ENCODE assay signal across 9 cellular contexts in the genomic region with DNA sequence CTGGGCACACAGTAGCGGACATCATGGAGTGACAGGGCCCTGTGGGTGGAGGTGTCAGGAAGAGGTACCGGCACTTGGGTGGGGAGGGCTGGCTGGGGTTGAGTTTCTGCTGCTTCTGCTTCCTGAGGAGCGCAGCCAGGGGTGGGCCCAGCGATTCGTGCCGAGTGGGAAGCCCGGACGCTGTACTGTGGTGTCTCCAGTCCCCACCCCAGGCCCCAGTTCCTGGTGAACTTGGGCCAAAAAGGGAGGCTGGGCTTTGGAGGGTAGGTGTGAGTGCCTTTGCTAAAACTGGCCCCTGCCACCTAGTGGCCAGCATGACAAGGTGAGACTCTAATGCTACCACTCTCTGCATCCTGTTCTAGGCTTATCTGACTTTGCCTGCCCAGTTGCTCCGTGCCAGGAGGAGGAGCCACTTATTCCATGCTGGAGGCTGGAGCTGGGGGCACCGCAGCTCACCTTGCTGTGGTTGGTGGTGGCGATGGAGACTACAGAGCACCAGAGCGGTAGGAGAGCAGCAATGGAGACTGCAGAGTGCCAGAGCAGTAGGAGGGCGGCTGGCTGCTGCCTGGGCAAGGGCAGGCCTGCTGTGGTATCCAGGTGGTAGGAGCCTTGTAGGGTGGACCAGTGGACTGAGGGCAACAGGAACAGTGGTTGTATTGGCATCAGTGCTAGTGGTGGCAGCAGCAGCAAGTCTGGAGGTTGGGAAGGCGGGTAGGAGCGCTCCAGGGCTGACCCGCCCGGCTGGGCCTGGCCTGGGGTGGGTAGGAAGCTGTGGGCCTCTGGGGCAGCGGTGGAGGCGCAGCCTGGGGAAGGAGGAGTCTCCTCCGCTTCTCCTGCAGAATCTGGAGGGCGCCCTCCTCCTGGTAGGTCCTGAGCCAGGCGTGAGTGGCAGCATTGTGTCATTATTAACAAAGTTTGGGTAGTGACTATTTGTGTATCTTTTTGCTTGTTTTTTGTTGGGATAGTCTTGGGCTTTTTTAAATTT. TPM values are rescaled to one million over a fixed set of nuclear protein-coding genes. Genes with fewer than 3 reads are reported as not detected.
A peak's percentile ranks its signal among the peaks of the same experiment; 100 is the strongest.
DNase-seq lines count a peak whose midpoint lies in the region; ATAC-seq and FAIRE-seq lines count a peak whose summit lies in the region.
"Had no signal": no experiment of that assay in that cellular context is flagged by ENCODE, and none has a peak within 500 bp of the region (broad histone marks: within the 10 kb centered on the region; RNA-seq: fewer than 3 reads in every experiment).

No MANE protein-coding gene starts in this region.

- DNase-seq in CD1c-positive myeloid dendritic cell (ENCODE audit: extremely low spot score), result peak; percentile 66
- DNase-seq in H7, result peak; percentile 70
- peak; percentile 14 for DNase-seq in RCC 7860 (ENCODE audit: low spot score)
- DNase-seq in T47D (ENCODE audit: low read depth in 1 of 2, low spot score in 1 of 2), result peak; percentile 23 to 65
- DNase-seq in memory B cell (ENCODE audit: low spot score in 2 of 2), result peak in 1 of 2 donors; percentile 18
- no peak for DNase-seq in occipital lobe (lab: John Stamatoyannopoulos, UW)
- DNase-seq in mesenteric fat pad (ENCODE audit: low spot score), result no peak

- no peaks in the 10 kb centered on the region for H3K36me3 Mint-ChIP-seq in memory B cell

- in situ Hi-C loops in T47D (cut with HindIII; ENCODE audit: low pct_unique_long_range_greater_than_20kb, low sequenced_read_pairs), result no loop called here

- no peak overlapping the region for H3K4me3 ChIP-seq in H7 (ENCODE audit: insufficient read depth, low read depth, low read length)

- H3K9me3 Mint-ChIP-seq in memory B cell, result no peaks in the 10 kb centered on the region

- no peaks in the 10 kb centered on the region for H3K36me3 ChIP-seq in H7 (replicated peaks; ENCODE audit: control insufficient read depth, insufficient read depth, low read length)

- ATAC-seq in memory B cell (ENCODE audit: low read depth) (peak; percentile 63), GM18498 (IDR thresholded peaks at IDR 0.05; ENCODE audit: unreplicated experiment) (no peak)

- FAIRE-seq in RCC 7860 (lab: Jason Lieb, UNC), result no peak

- peaks cover 35% of the 10 kb centered on the region for H3K27me3 ChIP-seq in H7 (ENCODE audit: control insufficient read depth, insufficient read depth, low read length)

- peaks cover 2% of the 10 kb centered on the region for H3K4me1 Mint-ChIP-seq in memory B cell

- H3K4me3 Mint-ChIP-seq in memory B cell, result no peak overlapping the region

- no peak overlapping the region for H3K27ac Mint-ChIP-seq in memory B cell

- peaks cover 23% of the 10 kb centered on the region for H3K27me3 Mint-ChIP-seq in memory B cell

RNA-seq across cellular contexts. Expression of gene RFPL2, which starts 2.2 kb away (rescaled TPM):
- total RNA-seq in H7 (2014; rRNA removed; shearing (Covaris generic)), result 0.15 and 0.45 TPM in 2 replicates
- total RNA-seq in occipital lobe (0.31 TPM), mesenteric fat pad (not detected)
- total RNA-seq: glomerular endothelial cell had no signal

RNA-seq across cellular contexts. Expression of gene C22orf42, which starts 48.0 kb away (rescaled TPM):
- total RNA-seq in H7 (2014; rRNA removed; shearing (Covaris generic)), result not detected in 2 replicates
- total RNA-seq in occipital lobe (not detected), mesenteric fat pad (not detected)
- total RNA-seq: glomerular endothelial cell had no signal

RNA-seq across cellular contexts. Expression of gene SLC5A4, which starts 48.1 kb away (rescaled TPM):
- not detected in 2 replicates for total RNA-seq in H7 (2014; rRNA removed; shearing (Covaris generic))
- total RNA-seq in occipital lobe (not detected), mesenteric fat pad (1.1 TPM)

Comparison
In these comparisons a context has a peak if more than half of its experiments do, and no peak if none do; other contexts are left out.
1. DNase-seq: peak in CD1c-positive myeloid dendritic cell (single experiment), H7 (single experiment), RCC 7860 (single experiment) and T47D (2 of 2); none in occipital lobe (single experiment) and mesenteric fat pad (single experiment).